1 cellular context compared by ENCODE assay signal in the genomic region with DNA sequence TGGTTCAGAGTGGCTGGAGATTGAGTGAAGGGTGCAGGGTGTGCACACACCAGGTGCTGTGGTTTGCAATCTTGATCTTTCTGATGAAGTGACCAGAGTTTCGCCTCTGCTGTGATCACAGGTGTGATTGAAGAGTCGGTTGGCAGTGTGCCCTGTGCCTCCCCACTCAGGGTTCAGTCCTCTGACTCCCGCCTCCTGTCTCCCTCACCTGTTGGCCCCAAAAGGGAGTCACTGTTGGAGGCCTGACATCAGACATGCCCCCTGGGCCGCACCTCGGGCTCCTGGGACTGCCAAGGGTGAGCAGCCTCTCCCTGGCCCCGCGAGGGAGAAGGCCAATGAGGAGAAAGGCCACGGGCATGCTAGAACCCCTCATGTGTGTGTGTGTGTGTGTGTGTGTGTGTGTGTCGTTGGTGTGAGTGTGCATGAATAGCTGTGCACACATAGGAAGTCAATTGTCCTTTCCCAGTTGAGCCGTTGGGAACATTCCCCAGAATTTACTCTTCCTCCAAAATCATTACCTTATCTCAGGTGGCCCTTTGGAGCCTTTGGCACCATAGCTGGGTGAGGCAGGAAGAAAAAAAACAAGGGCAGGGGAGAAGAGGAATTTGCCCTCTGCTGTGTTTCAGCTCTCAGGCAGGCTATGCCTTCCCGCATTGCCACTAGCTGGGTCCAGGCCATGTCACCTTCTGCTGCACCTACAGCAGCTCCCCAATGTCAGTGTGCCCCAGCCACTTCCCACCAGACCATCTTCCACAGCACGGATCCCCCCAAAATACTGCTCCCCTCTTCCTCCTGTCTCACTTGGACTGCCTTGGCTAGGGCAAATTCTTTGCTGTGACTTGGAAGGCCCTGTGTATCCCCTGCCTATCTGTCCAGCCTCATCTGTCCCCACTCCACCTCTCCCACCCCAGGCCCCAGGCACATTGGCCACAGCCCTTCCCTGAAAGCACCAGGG.
TF ChIP-seq lines count a peak whose summit lies in the region.

No MANE protein-coding gene starts in this region.

TF ChIP-seq in HEK293, 187 proteins besides CTCF, POLR2A, EP300 and RAD21 (continued from another document):
- TF ChIP-seq, protein P1, sequence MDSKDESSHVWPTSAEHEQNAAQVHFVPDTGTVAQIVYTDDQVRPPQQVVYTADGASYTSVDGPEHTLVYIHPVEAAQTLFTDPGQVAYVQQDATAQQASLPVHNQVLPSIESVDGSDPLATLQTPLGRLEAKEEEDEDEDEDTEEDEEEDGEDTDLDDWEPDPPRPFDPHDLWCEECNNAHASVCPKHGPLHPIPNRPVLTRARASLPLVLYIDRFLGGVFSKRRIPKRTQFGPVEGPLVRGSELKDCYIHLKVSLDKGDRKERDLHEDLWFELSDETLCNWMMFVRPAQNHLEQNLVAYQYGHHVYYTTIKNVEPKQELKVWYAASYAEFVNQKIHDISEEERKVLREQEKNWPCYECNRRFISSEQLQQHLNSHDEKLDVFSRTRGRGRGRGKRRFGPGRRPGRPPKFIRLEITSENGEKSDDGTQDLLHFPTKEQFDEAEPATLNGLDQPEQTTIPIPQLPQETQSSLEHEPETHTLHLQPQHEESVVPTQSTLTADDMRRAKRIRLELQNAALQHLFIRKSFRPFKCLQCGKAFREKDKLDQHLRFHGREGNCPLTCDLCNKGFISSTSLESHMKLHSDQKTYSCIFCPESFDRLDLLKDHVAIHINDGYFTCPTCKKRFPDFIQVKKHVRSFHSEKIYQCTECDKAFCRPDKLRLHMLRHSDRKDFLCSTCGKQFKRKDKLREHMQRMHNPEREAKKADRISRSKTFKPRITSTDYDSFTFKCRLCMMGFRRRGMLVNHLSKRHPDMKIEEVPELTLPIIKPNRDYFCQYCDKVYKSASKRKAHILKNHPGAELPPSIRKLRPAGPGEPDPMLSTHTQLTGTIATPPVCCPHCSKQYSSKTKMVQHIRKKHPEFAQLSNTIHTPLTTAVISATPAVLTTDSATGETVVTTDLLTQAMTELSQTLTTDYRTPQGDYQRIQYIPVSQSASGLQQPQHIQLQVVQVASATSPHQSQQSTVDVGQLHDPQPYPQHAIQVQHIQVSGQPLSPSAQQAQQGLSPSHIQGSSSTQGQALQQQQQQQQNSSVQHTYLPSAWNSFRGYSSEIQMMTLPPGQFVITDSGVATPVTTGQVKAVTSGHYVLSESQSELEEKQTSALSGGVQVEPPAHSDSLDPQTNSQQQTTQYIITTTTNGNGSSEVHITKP (tag by site-specific recombination; IDR thresholded peaks at IDR 0.05) = 0 out of 2 replicates have a peak, but pooled peaks have one; percentile 14
- 0 out of 2 replicates have a peak, but pooled peaks have one; percentile 23 for TF ChIP-seq SCRT1 (tag by site-specific recombination; IDR thresholded peaks at IDR 0.05; ENCODE audit: borderline replicate concordance)
- TF ChIP-seq ZIC2 (tag by site-specific recombination; IDR thresholded peaks at IDR 0.05) = 0 out of 2 replicates have a peak, but pooled peaks have one; percentile 22
- TF ChIP-seq ZSCAN30 (tag by site-specific recombination; IDR thresholded peaks at IDR 0.05) = no peak
